ENCODE assay signal across 10 cellular contexts in genomic region chr19:20339444-20339843, GRCh38.
"Had no signal": no experiment of that assay in that cellular context is flagged by ENCODE, and none has a peak within 500 bp of the region (broad histone marks: within the 10 kb centered on the region; RNA-seq: fewer than 3 reads in every experiment).

No MANE protein-coding gene starts in this region.

- H3K4me3 Mint-ChIP-seq: GM23338, H9, HFFc6 had no signal

- H3K4me1 Mint-ChIP-seq: GM23338, H9 had no signal

- H3K9me3 Mint-ChIP-seq: GM23338 had no signal

- FAIRE-seq: H1, H54, HTR-8/SVneo, K562 had no signal

- ATAC-seq: GM23338, K562 had no signal

- DNase-seq: H9, HCEC 1CT, HFFc6, IMR-90, KG1 had no signal

- H3K27ac Mint-ChIP-seq: GM23338, H9, HFFc6 had no signal

- H3K4me3 ChIP-seq: GM23338, K562 had no signal
